Comparison of ENCODE assay signal across 9 cellular contexts in genomic region chr17:67441052-67441738, GRCh38.
DNase-seq lines count a peak whose midpoint lies in the region; ATAC-seq and TF ChIP-seq lines count a peak whose summit lies in the region.
"Had no signal": no experiment of that assay in that cellular context is flagged by ENCODE, and none has a peak within 500 bp of the region (broad histone marks: within the 10 kb centered on the region; RNA-seq: fewer than 3 reads in every experiment).

No MANE protein-coding gene starts in this region.

- TF ChIP-seq POLR2A in upper lobe of left lung (IDR thresholded peaks at IDR 0.05), result peak in 1 of 4 donors; percentile 55

- H3K4me3 ChIP-seq in endodermal cell (ENCODE audit: low read length) (no peak overlapping the region), upper lobe of left lung (peak overlapping the region in 2 of 4 donors; percentile 17 to 21)

- H3K4me3 Mint-ChIP-seq in endodermal cell, result no peak overlapping the region
- H3K4me3 Mint-ChIP-seq: naive B cell had no signal

- H3K9me3 Mint-ChIP-seq in endodermal cell, result no peaks in the 10 kb centered on the region
- H3K9me3 Mint-ChIP-seq: naive B cell had no signal

- DNase-seq in Ammon's horn (ENCODE audit: low spot score) (peak; percentile 8), LHCN-M2 (ENCODE audit: low read depth) (peak; percentile 83), endodermal cell (peak; percentile 28), omental fat pad (ENCODE audit: low spot score) (no peak), upper lobe of left lung (peak in 1 of 2 donors; percentile 44), COR-L47 (lab: John Stamatoyannopoulos, UW) (no peak), foreskin melanocyte (no peak)
- DNase-seq in activated CD4-positive, alpha-beta T cell treated with anti-CD3 and anti-CD28 coated beads, Interleukin-2, amount 50 U/mL, for 1 hour, result peak; percentile 81
- DNase-seq: naive B cell had no signal

- H3K27ac ChIP-seq in endodermal cell (ENCODE audit: low read depth, low read length), result peak overlapping the region; percentile 82
- peak overlapping the region; percentile 73 to 78 (median 76) for H3K27ac ChIP-seq in upper lobe of left lung

- peaks cover 28% of the 10 kb centered on the region for H3K4me1 Mint-ChIP-seq in endodermal cell

- H3K9me3 ChIP-seq in endodermal cell (ENCODE audit: control insufficient read depth, low read length) (no peaks in the 10 kb centered on the region), upper lobe of left lung (no peaks in the 10 kb centered on the region)

- no peak overlapping the region for H3K9ac ChIP-seq in endodermal cell (ENCODE audit: extremely low read depth, low read length, poor library complexity, severe bottlenecking)

- H3K27me3 ChIP-seq in endodermal cell (ENCODE audit: control insufficient read depth, insufficient read depth, low read length, poor library complexity, severe bottlenecking), result no peaks in the 10 kb centered on the region
- H3K27me3 ChIP-seq in upper lobe of left lung, result no peaks in the 10 kb centered on the region

- no peaks in the 10 kb centered on the region for H3K36me3 ChIP-seq in endodermal cell (ENCODE audit: control insufficient read depth, insufficient read depth, low read length)
- H3K36me3 ChIP-seq in upper lobe of left lung, result no peaks in the 10 kb centered on the region

- 85 to 87% methylated on average over 13 to 15 of the region's 15 CpGs for WGBS in endodermal cell (ENCODE audit: insufficient coverage in 1 of 2, insufficient read length in 1 of 2), 2 experiments
- 32 to 59% methylated on average over 15 of the region's 15 CpGs for WGBS in upper lobe of left lung, 2 donors

- no peak overlapping the region for H3K27ac Mint-ChIP-seq in endodermal cell

- TF ChIP-seq EP300 in upper lobe of left lung (IDR thresholded peaks at IDR 0.05), result peak in 1 of 4 donors; percentile 7

- peak; percentile 46 for ATAC-seq in omental fat pad (ENCODE audit: low FRiP score)
- ATAC-seq in upper lobe of left lung (ENCODE audit: low FRiP score in 2 of 2), result peak; percentile 56 to 70

- no peaks in the 10 kb centered on the region for H3K27me3 Mint-ChIP-seq in endodermal cell (ENCODE audit: insufficient read depth)
- H3K27me3 Mint-ChIP-seq: naive B cell had no signal

- TF ChIP-seq CTCF in endodermal cell (conservative IDR thresholded peaks at IDR 0.05) (no peak), omental fat pad (IDR thresholded peaks at IDR 0.05) (no peak), upper lobe of left lung (IDR thresholded peaks at IDR 0.05) (no peak)

- no peaks in the 10 kb centered on the region for H3K36me3 Mint-ChIP-seq in endodermal cell (ENCODE audit: low read depth)
- H3K36me3 Mint-ChIP-seq: naive B cell had no signal

- H3K4me1 ChIP-seq in endodermal cell (ENCODE audit: control insufficient read depth, insufficient read depth, low read length) (no peaks in the 10 kb centered on the region), upper lobe of left lung (peaks cover 31 to 60% (median 46%) of the 10 kb centered on the region in 4 donors)

Comparison
In these comparisons a context has a peak if more than half of its experiments do, and no peak if none do; other contexts are left out.
1. DNase-seq: peak in Ammon's horn (single experiment), LHCN-M2 (single experiment), activated CD4-positive, alpha-beta T cell treated with anti-CD3 and anti-CD28 coated beads, Interleukin-2, amount 50 U/mL, for 1 hour (single experiment) and endodermal cell (single experiment); none in omental fat pad (single experiment), COR-L47 (single experiment) and foreskin melanocyte (single experiment).